24 cellular contexts compared by ENCODE assay signal in the genomic region with DNA sequence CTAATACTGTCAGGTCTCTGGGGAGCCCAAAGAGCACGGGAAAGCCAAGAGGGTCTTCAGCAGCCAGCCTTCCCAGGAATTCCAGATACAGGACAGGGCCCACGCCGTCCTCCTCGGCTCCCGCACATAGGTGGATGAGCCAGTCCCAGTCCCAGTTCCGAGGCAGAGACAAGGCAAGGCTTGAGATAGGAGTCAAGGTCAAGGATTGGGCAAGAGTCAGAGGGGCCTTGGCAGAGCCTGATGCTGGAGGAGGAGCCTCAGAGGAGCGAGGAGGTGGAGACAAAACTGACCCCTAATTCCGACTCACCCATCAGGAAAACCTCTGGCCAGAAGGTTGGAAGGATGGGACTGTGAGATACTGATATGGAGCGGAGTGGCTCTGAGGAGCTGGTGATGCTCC. TPM values are rescaled to one million over a fixed set of nuclear protein-coding genes. Genes with fewer than 3 reads are reported as not detected.
DNase-seq lines count a peak whose midpoint lies in the region; ATAC-seq, FAIRE-seq and TF ChIP-seq lines count a peak whose summit lies in the region.
"Had no signal": no experiment of that assay in that cellular context is flagged by ENCODE, and none has a peak within 500 bp of the region (broad histone marks: within the 10 kb centered on the region; RNA-seq: fewer than 3 reads in every experiment).

No MANE protein-coding gene starts in this region.

- no peak for TF ChIP-seq EP300 in A549 (IDR thresholded peaks at IDR 0.05)

- TF ChIP-seq RAD21 in A549 (conservative IDR thresholded peaks at IDR 0.05 in 1 of 2, IDR thresholded peaks at IDR 0.05 in 1 of 2) = no peak

- H3K27me3 ChIP-seq in adrenal gland = no peaks in the 10 kb centered on the region
- no peaks in the 10 kb centered on the region for H3K27me3 ChIP-seq in trophoblast cell (ENCODE audit: insufficient read depth, low read length)

- 88% methylated on average over 9 of the region's 9 CpGs for WGBS in A549 (ENCODE audit: missing lambda C conversion rate)
- 50 to 56% (median 53%) methylated on average over 4 to 9 of the region's 9 CpGs for WGBS in adrenal gland, 4 donors
- no CpG with 5 or more reads among the region's 9 CpGs for WGBS in trophoblast cell (ENCODE audit: extremely low coverage, insufficient coverage, insufficient read length)

- no peak for FAIRE-seq in A549 (lab: Jason Lieb, UNC)
- FAIRE-seq: GM18507, H54, HepG2 had no signal

- no peaks in the 10 kb centered on the region for H3K27me3 Mint-ChIP-seq in neural crest cell (ENCODE audit: low read depth)
- H3K27me3 Mint-ChIP-seq: CD8-positive, alpha-beta memory T cell had no signal

- intact Hi-C loops in adrenal gland (cut with DNase I) = no loop called here

- H4K91ac ChIP-seq in trophoblast cell (ENCODE audit: low read depth, low read length) = peak overlapping the region; percentile 17

- no peak overlapping the region for H3K9ac ChIP-seq in trophoblast cell (ENCODE audit: low read length)
- H3K9ac ChIP-seq: KMS-11 had no signal

- CTCF ChIA-PET in A549 (lab: Yijun Ruan, JAX) = interaction anchor here (1.3 to 4.3 kb wide), 4 partner anchors 15 to 700 kb away, joined by 3 to 20 read pairs (median 8); no protein-coding TSS in a partner anchor

- no peak overlapping the region for H2BK120ac ChIP-seq in trophoblast cell (ENCODE audit: insufficient read depth, low read length, poor library complexity)

- no peak overlapping the region for H3K4ac ChIP-seq in trophoblast cell (ENCODE audit: low read depth, low read length)

- no peaks in the 10 kb centered on the region for H3K4me1 Mint-ChIP-seq in neural crest cell
- H3K4me1 Mint-ChIP-seq: CD8-positive, alpha-beta memory T cell had no signal

- H4K8ac ChIP-seq in trophoblast cell (ENCODE audit: low read depth, low read length) = no peak overlapping the region

- no peak overlapping the region for H3K23ac ChIP-seq in trophoblast cell (ENCODE audit: low read length)

- H3K18ac ChIP-seq in trophoblast cell (ENCODE audit: low read length) = no peak overlapping the region

- H3K4me2 ChIP-seq in A549 (no peak overlapping the region), trophoblast cell (ENCODE audit: low read length) (no peak overlapping the region)
- H3K4me2 ChIP-seq: KMS-11, PC-9 had no signal

- H3K4me1 ChIP-seq in A549 (peaks cover 83% of the 10 kb centered on the region), adrenal gland (replicated peaks in 1 of 2) (peaks cover 12 to 30% of the 10 kb centered on the region in 2 donors), trophoblast cell (ENCODE audit: control insufficient read depth in 1 of 2, insufficient read depth in 2 of 2, low read length in 2 of 2) (peaks cover 19 to 33% of the 10 kb centered on the region in 2 experiments)

- H3K79me2 ChIP-seq in trophoblast cell (ENCODE audit: control insufficient read depth, insufficient read depth, low read length, poor library complexity) = peaks cover 4% of the 10 kb centered on the region

- H2BK12ac ChIP-seq in trophoblast cell (ENCODE audit: low read length) = peak overlapping the region; percentile 23

- H3K36me3 ChIP-seq in adrenal gland (replicated peaks in 1 of 2) (no peaks in the 10 kb centered on the region), trophoblast cell (ENCODE audit: control insufficient read depth in 1 of 2, insufficient read depth in 2 of 2, low read length in 2 of 2) (peaks cover 0 to 8% of the 10 kb centered on the region in 2 experiments)

- H3K14ac ChIP-seq in trophoblast cell (ENCODE audit: low read length) = no peak overlapping the region

- H3K36me3 Mint-ChIP-seq in neural crest cell (ENCODE audit: low read depth) = no peaks in the 10 kb centered on the region
- H3K36me3 Mint-ChIP-seq: CD8-positive, alpha-beta memory T cell had no signal

- peaks cover 25% of the 10 kb centered on the region for H3K79me1 ChIP-seq in trophoblast cell (ENCODE audit: low read length)

- peak overlapping the region; percentile 85 to 96; a peak in 5 of 6 replicates for H3K27ac ChIP-seq in A549
- peak overlapping the region in 2 of 5 donors; percentile 73 to 82 for H3K27ac ChIP-seq in adrenal gland
- H3K27ac ChIP-seq in trophoblast cell (ENCODE audit: low read depth, low read length) = no peak overlapping the region
- H3K27ac ChIP-seq: C4-2B, HL-60, KMS-11, PC-9 had no signal

- H2BK5ac ChIP-seq in trophoblast cell (ENCODE audit: low read depth, low read length, poor library complexity) = no peak overlapping the region

- DNase-seq in A549 (ENCODE audit: low read depth in 1 of 2, low spot score in 1 of 2) (no peak), adrenal gland (peak; percentile 58 to 88 (median 84)), neural crest cell (ENCODE audit: low read depth, low spot score) (no peak), trophoblast cell (no peak), RPMI8226 (no peak), dedifferentiated amniotic fluid mesenchymal stem cell (ENCODE audit: extremely low spot score) (no peak), HuH-7.5 (ENCODE audit: low spot score) (no peak)
- DNase-seq in activated T-cell treated with anti-CD3 and anti-CD28 coated beads, Interleukin-2, amount 50 U/mL, for 1 hour = no peak
- DNase-seq: CD8-positive, alpha-beta memory T cell; GDM1; HFFc6; NCI-H1092 treated with DMSO at 0.1 percent for 48 hours; NCI-H1436 treated with DMSO at 0.1 percent for 48 hours; NCI-H2029; NCI-H2227 treated with DMSO at 0.1 percent for 48 hours; NCI-H510A treated with DMSO at 0.1 percent for 48 hours; NCI-H748 treated with DMSO at 0.1 percent for 48 hours; PC-9 had no signal

- no peak overlapping the region for H2AFZ ChIP-seq in trophoblast cell (ENCODE audit: insufficient read depth, low read length, poor library complexity)
- H2AFZ ChIP-seq: PC-9 had no signal

- TF ChIP-seq POLR2A in A549 (IDR thresholded peaks at IDR 0.05; ENCODE audit: low read length) = no peak
- TF ChIP-seq POLR2A in adrenal gland (IDR thresholded peaks at IDR 0.05) = peak in 1 of 2 donors; percentile 28

- TF ChIP-seq CTCF in A549 (IDR thresholded peaks at IDR 0.05) = no peak
- TF ChIP-seq CTCF in adrenal gland (IDR thresholded peaks at IDR 0.05) = no peak
- TF ChIP-seq CTCF in neural crest cell (conservative IDR thresholded peaks at IDR 0.05) = no peak

- H4K12ac ChIP-seq in trophoblast cell (ENCODE audit: low read depth, low read length) = no peak overlapping the region

- H3K4me3 ChIP-seq in A549 (no peak overlapping the region), adrenal gland (no peak overlapping the region), trophoblast cell (ENCODE audit: low read depth, low read length) (no peak overlapping the region)
- H3K4me3 ChIP-seq: PC-9 had no signal

- no peaks in the 10 kb centered on the region for H3K9me3 Mint-ChIP-seq in neural crest cell
- H3K9me3 Mint-ChIP-seq: CD8-positive, alpha-beta memory T cell; HFFc6 had no signal

- H3K4me3 Mint-ChIP-seq in neural crest cell = no peak overlapping the region
- H3K4me3 Mint-ChIP-seq: CD8-positive, alpha-beta memory T cell; HFFc6 had no signal

- POLR2A ChIA-PET in A549 (lab: Yijun Ruan, JAX) = interaction anchor here (1.0 kb wide), 3 partner anchors 20 to 67 kb away, joined by 3 read pairs; partner anchors contain the start of gene KRT7

- ATAC-seq in A549 = no peak
- ATAC-seq: HepG2 had no signal

- H2AK5ac ChIP-seq in trophoblast cell (ENCODE audit: low read length) = peak overlapping the region; percentile 27

- H3K9me3 ChIP-seq in A549 (no peaks in the 10 kb centered on the region), adrenal gland (replicated peaks in 1 of 3) (no peaks in the 10 kb centered on the region), trophoblast cell (ENCODE audit: insufficient read depth, low read depth, low read length) (no peaks in the 10 kb centered on the region)

- H3K27ac Mint-ChIP-seq in neural crest cell (ENCODE audit: unreplicated experiment) = peak overlapping the region; percentile 14
- H3K27ac Mint-ChIP-seq: HFFc6 had no signal

TF ChIP-seq in A549, 52 proteins besides CTCF, POLR2A, EP300 and RAD21:
- TF ChIP-seq RFX5 (IDR thresholded peaks at IDR 0.05) (no peak), ZNF302 (CRISPR knock-in tag; IDR thresholded peaks at IDR 0.05) (no peak), USF2 (IDR thresholded peaks at IDR 0.05) (no peak), CEBPB (IDR thresholded peaks at IDR 0.05) (peak in 1 of 2 experiments; percentile 43; a peak in 1 of 4 replicates), EHF (CRISPR knock-in tag; IDR thresholded peaks at IDR 0.05) (no peak)
TF ChIP-seq in A549: peak in this region for 1.

RNA-seq across cellular contexts. Expression of gene KRT80, which starts 21.0 kb away (rescaled TPM):
- polyA plus RNA-seq in A549 (2011; rRNA removed) (59.8 and 63.1 TPM in 2 replicates), A549 (2017; fragmentation: RNase III; extraction: RNeasy Plus Mini Kit Qiagen cat#74134 plus additional on column Dnase treatment) (38.3 to 56.4 TPM (median 46.0 TPM) in 3 replicates), adrenal gland (1 to 10 TPM; 1.8 to 8.8 (median 2.5) TPM)
- 62.9 and 86.5 TPM in 2 replicates for polyA plus RNA-seq in A549 (2012; cell fraction: cytosol; rRNA removed)
- polyA plus RNA-seq in A549 (2012; cell fraction: nucleus; rRNA removed) = 87.4 and 102 TPM in 2 replicates
- polyA minus RNA-seq in A549 (2011; rRNA and poly(A)+ RNA removed) = 76.5 and 77.5 TPM in 2 replicates
- total RNA-seq in adrenal gland (10 to 100 TPM in 1 of 8 donors, 1 to 10 TPM in 6, under 1 TPM in 1; 0.95 to 14.6 (median 6.3) TPM), neural crest cell (not detected in 2 replicates)
- polyA plus RNA-seq in trophoblast cell (2013) = 26.3 and 28.8 TPM in 2 replicates
- total RNA-seq: CD8-positive, alpha-beta memory T cell had no signal
- polyA plus RNA-seq: CD8-positive, alpha-beta memory T cell had no signal

Comparison
In these comparisons a context has a peak if more than half of its experiments do, and no peak if none do; other contexts are left out.
1. DNase-seq: peak in adrenal gland (7 of 7); none in A549 (0 of 2), neural crest cell (single experiment), trophoblast cell (0 of 2), RPMI8226 (single experiment), activated T-cell treated with anti-CD3 and anti-CD28 coated beads, Interleukin-2, amount 50 U/mL, for 1 hour (single experiment), dedifferentiated amniotic fluid mesenchymal stem cell (single experiment) and HuH-7.5 (single experiment).